1 cellular context compared by ENCODE assay signal in the genomic region with DNA sequence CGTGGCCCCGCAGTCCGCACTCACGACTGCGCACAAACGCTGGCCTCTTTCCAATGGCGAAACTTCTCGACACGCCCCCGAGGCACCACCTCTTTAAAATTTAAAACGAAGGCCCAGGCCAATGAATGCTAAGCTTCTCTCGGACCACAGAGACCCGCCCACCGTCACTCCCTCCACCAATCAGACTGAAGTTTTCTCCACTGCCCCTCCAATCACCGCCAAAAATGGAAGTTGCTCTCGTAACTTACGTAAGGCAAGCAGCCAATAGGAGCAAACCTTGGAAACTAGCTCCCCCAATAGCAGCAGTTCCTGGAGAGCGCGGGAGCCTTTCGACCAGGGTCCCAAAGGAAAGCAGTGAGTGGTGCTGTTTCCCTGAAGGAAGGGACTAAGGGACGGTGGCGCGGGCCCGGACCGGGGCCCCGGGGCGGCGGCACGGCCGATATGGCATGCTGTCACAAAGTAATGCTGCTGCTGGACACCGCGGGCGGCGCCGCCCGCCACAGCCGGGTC.
A peak's percentile ranks its signal among the peaks of the same experiment; 100 is the strongest.
TF ChIP-seq lines count a peak whose summit lies in the region.

A gene with protein sequence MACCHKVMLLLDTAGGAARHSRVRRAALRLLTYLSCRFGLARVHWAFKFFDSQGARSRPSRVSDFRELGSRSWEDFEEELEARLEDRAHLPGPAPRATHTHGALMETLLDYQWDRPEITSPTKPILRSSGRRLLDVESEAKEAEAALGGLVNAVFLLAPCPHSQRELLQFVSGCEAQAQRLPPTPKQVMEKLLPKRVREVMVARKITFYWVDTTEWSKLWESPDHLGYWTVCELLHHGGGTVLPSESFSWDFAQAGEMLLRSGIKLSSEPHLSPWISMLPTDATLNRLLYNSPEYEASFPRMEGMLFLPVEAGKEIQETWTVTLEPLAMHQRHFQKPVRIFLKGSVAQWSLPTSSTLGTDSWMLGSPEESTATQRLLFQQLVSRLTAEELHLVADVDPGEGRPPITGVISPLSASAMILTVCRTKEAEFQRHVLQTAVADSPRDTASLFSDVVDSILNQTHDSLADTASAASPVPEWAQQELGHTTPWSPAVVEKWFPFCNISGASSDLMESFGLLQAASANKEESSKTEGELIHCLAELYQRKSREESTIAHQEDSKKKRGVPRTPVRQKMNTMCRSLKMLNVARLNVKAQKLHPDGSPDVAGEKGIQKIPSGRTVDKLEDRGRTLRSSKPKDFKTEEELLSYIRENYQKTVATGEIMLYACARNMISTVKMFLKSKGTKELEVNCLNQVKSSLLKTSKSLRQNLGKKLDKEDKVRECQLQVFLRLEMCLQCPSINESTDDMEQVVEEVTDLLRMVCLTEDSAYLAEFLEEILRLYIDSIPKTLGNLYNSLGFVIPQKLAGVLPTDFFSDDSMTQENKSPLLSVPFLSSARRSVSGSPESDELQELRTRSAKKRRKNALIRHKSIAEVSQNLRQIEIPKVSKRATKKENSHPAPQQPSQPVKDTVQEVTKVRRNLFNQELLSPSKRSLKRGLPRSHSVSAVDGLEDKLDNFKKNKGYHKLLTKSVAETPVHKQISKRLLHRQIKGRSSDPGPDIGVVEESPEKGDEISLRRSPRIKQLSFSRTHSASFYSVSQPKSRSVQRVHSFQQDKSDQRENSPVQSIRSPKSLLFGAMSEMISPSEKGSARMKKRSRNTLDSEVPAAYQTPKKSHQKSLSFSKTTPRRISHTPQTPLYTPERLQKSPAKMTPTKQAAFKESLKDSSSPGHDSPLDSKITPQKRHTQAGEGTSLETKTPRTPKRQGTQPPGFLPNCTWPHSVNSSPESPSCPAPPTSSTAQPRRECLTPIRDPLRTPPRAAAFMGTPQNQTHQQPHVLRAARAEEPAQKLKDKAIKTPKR (N-terminal part only) (plus strand): TSS at position 324 of the 510 bp plus-strand sequence. CDS start 118 bp downstream, at position 442.

TF ChIP-seq in HepG2, 621 proteins besides CTCF, POLR2A, EP300 and RAD21 (continued from another document and continues in another):
- TF ChIP-seq, protein P1, sequence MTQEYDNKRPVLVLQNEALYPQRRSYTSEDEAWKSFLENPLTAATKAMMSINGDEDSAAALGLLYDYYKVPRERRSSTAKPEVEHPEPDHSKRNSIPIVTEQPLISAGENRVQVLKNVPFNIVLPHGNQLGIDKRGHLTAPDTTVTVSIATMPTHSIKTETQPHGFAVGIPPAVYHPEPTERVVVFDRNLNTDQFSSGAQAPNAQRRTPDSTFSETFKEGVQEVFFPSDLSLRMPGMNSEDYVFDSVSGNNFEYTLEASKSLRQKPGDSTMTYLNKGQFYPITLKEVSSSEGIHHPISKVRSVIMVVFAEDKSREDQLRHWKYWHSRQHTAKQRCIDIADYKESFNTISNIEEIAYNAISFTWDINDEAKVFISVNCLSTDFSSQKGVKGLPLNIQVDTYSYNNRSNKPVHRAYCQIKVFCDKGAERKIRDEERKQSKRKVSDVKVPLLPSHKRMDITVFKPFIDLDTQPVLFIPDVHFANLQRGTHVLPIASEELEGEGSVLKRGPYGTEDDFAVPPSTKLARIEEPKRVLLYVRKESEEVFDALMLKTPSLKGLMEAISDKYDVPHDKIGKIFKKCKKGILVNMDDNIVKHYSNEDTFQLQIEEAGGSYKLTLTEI (CRISPR knock-in tag; conservative IDR thresholded peaks at IDR 0.05), result peak; percentile 40; the same call in 1 of the 2 replicates
- TF ChIP-seq, protein P2, sequence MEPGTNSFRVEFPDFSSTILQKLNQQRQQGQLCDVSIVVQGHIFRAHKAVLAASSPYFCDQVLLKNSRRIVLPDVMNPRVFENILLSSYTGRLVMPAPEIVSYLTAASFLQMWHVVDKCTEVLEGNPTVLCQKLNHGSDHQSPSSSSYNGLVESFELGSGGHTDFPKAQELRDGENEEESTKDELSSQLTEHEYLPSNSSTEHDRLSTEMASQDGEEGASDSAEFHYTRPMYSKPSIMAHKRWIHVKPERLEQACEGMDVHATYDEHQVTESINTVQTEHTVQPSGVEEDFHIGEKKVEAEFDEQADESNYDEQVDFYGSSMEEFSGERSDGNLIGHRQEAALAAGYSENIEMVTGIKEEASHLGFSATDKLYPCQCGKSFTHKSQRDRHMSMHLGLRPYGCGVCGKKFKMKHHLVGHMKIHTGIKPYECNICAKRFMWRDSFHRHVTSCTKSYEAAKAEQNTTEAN (CRISPR knock-in tag; conservative IDR thresholded peaks at IDR 0.05), result no peak
- TF ChIP-seq, protein P3, sequence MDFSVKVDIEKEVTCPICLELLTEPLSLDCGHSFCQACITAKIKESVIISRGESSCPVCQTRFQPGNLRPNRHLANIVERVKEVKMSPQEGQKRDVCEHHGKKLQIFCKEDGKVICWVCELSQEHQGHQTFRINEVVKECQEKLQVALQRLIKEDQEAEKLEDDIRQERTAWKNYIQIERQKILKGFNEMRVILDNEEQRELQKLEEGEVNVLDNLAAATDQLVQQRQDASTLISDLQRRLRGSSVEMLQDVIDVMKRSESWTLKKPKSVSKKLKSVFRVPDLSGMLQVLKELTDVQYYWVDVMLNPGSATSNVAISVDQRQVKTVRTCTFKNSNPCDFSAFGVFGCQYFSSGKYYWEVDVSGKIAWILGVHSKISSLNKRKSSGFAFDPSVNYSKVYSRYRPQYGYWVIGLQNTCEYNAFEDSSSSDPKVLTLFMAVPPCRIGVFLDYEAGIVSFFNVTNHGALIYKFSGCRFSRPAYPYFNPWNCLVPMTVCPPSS (IDR thresholded peaks at IDR 0.05), result no peak
- no peak for TF ChIP-seq ZNF451 (CRISPR knock-in tag; IDR thresholded peaks at IDR 0.05)
- no peak for TF ChIP-seq ZNF670 (CRISPR knock-in tag; IDR thresholded peaks at IDR 0.05; ENCODE audit: borderline replicate concordance)
- no peak for TF ChIP-seq PPARG (CRISPR knock-in tag; conservative IDR thresholded peaks at IDR 0.05)
- TF ChIP-seq, protein P4, sequence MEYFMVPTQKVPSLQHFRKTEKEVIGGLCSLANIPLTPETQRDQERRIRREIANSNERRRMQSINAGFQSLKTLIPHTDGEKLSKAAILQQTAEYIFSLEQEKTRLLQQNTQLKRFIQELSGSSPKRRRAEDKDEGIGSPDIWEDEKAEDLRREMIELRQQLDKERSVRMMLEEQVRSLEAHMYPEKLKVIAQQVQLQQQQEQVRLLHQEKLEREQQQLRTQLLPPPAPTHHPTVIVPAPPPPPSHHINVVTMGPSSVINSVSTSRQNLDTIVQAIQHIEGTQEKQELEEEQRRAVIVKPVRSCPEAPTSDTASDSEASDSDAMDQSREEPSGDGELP (IDR thresholded peaks at IDR 0.05; ENCODE audit: borderline replicate concordance, low read depth), result no peak
- TF ChIP-seq ZNF713 (CRISPR knock-in tag; IDR thresholded peaks at IDR 0.05), result no peak
- TF ChIP-seq CENPT (CRISPR knock-in tag; IDR thresholded peaks at IDR 0.05; ENCODE audit: low read depth), result no peak
- TF ChIP-seq, protein P5, sequence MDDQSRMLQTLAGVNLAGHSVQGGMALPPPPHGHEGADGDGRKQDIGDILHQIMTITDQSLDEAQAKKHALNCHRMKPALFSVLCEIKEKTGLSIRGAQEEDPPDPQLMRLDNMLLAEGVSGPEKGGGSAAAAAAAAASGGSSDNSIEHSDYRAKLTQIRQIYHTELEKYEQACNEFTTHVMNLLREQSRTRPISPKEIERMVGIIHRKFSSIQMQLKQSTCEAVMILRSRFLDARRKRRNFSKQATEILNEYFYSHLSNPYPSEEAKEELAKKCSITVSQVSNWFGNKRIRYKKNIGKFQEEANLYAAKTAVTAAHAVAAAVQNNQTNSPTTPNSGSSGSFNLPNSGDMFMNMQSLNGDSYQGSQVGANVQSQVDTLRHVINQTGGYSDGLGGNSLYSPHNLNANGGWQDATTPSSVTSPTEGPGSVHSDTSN (CRISPR knock-in tag; IDR thresholded peaks at IDR 0.05; ENCODE audit: borderline replicate concordance), result no peak
- no peak for TF ChIP-seq ZNF720 (CRISPR knock-in tag; IDR thresholded peaks at IDR 0.05)
- no peak for TF ChIP-seq ZFP90 (CRISPR knock-in tag; IDR thresholded peaks at IDR 0.05; ENCODE audit: borderline replicate concordance)
- TF ChIP-seq HOXA7 (CRISPR knock-in tag; IDR thresholded peaks at IDR 0.05), result peak; percentile 63; the same call in 1 of the 2 replicates
- TF ChIP-seq, protein P6, sequence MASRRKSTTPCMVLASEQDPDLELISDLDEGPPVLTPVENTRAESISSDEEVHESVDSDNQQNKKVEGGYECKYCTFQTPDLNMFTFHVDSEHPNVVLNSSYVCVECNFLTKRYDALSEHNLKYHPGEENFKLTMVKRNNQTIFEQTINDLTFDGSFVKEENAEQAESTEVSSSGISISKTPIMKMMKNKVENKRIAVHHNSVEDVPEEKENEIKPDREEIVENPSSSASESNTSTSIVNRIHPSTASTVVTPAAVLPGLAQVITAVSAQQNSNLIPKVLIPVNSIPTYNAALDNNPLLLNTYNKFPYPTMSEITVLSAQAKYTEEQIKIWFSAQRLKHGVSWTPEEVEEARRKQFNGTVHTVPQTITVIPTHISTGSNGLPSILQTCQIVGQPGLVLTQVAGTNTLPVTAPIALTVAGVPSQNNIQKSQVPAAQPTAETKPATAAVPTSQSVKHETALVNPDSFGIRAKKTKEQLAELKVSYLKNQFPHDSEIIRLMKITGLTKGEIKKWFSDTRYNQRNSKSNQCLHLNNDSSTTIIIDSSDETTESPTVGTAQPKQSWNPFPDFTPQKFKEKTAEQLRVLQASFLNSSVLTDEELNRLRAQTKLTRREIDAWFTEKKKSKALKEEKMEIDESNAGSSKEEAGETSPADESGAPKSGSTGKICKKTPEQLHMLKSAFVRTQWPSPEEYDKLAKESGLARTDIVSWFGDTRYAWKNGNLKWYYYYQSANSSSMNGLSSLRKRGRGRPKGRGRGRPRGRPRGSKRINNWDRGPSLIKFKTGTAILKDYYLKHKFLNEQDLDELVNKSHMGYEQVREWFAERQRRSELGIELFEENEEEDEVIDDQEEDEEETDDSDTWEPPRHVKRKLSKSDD (CRISPR knock-in tag; IDR thresholded peaks at IDR 0.05; ENCODE audit: low read depth), result no peak
- 0 out of 2 replicates have a peak, but pooled peaks have one; percentile 86 for TF ChIP-seq CC2D1A (CRISPR knock-in tag; IDR thresholded peaks at IDR 0.05)
- peak; percentile 80 for TF ChIP-seq POLR2AphosphoS5 (IDR thresholded peaks at IDR 0.05; ENCODE audit: low read depth, low read length)
- TF ChIP-seq CEBPB (IDR thresholded peaks at IDR 0.05; ENCODE audit: borderline replicate concordance, low read depth, low read length), result no peak; the same call in 1 of the 2 replicates
- TF ChIP-seq TCF7L2 (IDR thresholded peaks at IDR 0.05; ENCODE audit: low read depth, low read length), result no peak
- TF ChIP-seq TARDBP (CRISPR knock-in tag; IDR thresholded peaks at IDR 0.05), result peak; percentile 81; the same call in 1 of the 2 replicates
- no peak for TF ChIP-seq ZNF33A (CRISPR knock-in tag; IDR thresholded peaks at IDR 0.05; ENCODE audit: borderline replicate concordance)
- peak; percentile 85; the same call in 1 of the 2 replicates for TF ChIP-seq REL (CRISPR knock-in tag; conservative IDR thresholded peaks at IDR 0.05)
- no peak for TF ChIP-seq ZNF607 (CRISPR knock-in tag; IDR thresholded peaks at IDR 0.05; ENCODE audit: borderline replicate concordance)
- TF ChIP-seq ZKSCAN1 (IDR thresholded peaks at IDR 0.05; ENCODE audit: low read length), result no peak
- no peak for TF ChIP-seq ZBTB7A (CRISPR knock-in tag; IDR thresholded peaks at IDR 0.05)
- TF ChIP-seq ADNP (CRISPR knock-in tag; IDR thresholded peaks at IDR 0.05), result no peak
- peak; percentile 79; the same call in 1 of the 2 replicates for TF ChIP-seq DMAP1 (CRISPR knock-in tag; IDR thresholded peaks at IDR 0.05)
- no peak for TF ChIP-seq NKX3-1 (CRISPR knock-in tag; IDR thresholded peaks at IDR 0.05)
- no peak for TF ChIP-seq ZNF556 (CRISPR knock-in tag; IDR thresholded peaks at IDR 0.05; ENCODE audit: borderline replicate concordance)
- TF ChIP-seq TCF7 (IDR thresholded peaks at IDR 0.05; ENCODE audit: low read depth), result no peak
- TF ChIP-seq, protein P7, sequence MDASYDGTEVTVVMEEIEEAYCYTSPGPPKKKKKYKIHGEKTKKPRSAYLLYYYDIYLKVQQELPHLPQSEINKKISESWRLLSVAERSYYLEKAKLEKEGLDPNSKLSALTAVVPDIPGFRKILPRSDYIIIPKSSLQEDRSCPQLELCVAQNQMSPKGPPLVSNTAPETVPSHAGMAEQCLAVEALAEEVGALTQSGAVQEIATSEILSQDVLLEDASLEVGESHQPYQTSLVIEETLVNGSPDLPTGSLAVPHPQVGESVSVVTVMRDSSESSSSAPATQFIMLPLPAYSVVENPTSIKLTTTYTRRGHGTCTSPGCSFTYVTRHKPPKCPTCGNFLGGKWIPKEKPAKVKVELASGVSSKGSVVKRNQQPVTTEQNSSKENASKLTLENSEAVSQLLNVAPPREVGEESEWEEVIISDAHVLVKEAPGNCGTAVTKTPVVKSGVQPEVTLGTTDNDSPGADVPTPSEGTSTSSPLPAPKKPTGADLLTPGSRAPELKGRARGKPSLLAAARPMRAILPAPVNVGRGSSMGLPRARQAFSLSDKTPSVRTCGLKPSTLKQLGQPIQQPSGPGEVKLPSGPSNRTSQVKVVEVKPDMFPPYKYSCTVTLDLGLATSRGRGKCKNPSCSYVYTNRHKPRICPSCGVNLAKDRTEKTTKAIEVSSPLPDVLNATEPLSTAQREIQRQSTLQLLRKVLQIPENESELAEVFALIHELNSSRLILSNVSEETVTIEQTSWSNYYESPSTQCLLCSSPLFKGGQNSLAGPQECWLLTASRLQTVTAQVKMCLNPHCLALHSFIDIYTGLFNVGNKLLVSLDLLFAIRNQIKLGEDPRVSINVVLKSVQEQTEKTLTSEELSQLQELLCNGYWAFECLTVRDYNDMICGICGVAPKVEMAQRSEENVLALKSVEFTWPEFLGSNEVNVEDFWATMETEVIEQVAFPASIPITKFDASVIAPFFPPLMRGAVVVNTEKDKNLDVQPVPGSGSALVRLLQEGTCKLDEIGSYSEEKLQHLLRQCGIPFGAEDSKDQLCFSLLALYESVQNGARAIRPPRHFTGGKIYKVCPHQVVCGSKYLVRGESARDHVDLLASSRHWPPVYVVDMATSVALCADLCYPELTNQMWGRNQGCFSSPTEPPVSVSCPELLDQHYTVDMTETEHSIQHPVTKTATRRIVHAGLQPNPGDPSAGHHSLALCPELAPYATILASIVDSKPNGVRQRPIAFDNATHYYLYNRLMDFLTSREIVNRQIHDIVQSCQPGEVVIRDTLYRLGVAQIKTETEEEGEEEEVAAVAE (CRISPR knock-in tag; IDR thresholded peaks at IDR 0.05; ENCODE audit: borderline replicate concordance), result peak; percentile 98
